In genomic region chr12:53005215-53005985, GRCh38 we compare ENCODE assay signal across 8 cellular contexts. TPM values are rescaled to one million over a fixed set of nuclear protein-coding genes. Genes with fewer than 3 reads are reported as not detected.
DNase-seq lines count a peak whose midpoint lies in the region; ATAC-seq, FAIRE-seq and TF ChIP-seq lines count a peak whose summit lies in the region.

No MANE protein-coding gene starts in this region.

- TF ChIP-seq POLR2A in GM12878 (IDR thresholded peaks at IDR 0.05; ENCODE audit: low read depth, low read length): no peak
- no peak for TF ChIP-seq POLR2A in stomach (IDR thresholded peaks at IDR 0.05)
- TF ChIP-seq POLR2A in H54 (IDR thresholded peaks at IDR 0.05; ENCODE audit: low read depth, low read length): no peak

- TSS peak; percentile 96 for BruUV-seq in GM12878 (replicated peaks; lab: Mats Ljungman, UMichigan)

- CTCF ChIA-PET in GM12878 (lab: Yijun Ruan, JAX) (interaction anchor here (0.6 to 3.6 kb wide), 7 partner anchors 19 to 121 kb away, joined by 3 to 14 read pairs (median 5); no protein-coding TSS in a partner anchor), HEK293T (lab: Yijun Ruan, JAX) (interaction anchor here (0.8 to 1.2 kb wide), 3 partner anchors 25 to 121 kb away, joined by 3 to 6 read pairs (median 5); no protein-coding TSS in a partner anchor)

- H3K9ac ChIP-seq in DND-41 (ENCODE audit: low read depth, low read length) (peak overlapping the region; percentile 92), Loucy (ENCODE audit: low read depth, low read length, poor library complexity, severe bottlenecking) (peak overlapping the region; percentile 88), GM12878 (ENCODE audit: control insufficient read depth, insufficient read depth, low read length) (peak overlapping the region; percentile 77)

- H4K20me1 ChIP-seq in DND-41 (ENCODE audit: insufficient read depth, low read length) (peaks cover 39% of the 10 kb centered on the region), Loucy (ENCODE audit: insufficient read depth, low read length, poor library complexity, severe bottlenecking) (peaks cover 41% of the 10 kb centered on the region), GM12878 (ENCODE audit: control insufficient read depth, insufficient read depth) (peaks cover 5% of the 10 kb centered on the region; the same call in 1 of the 2 replicates)

- DNase-seq in DND-41 (no peak), GM12878 (ENCODE audit: low read depth, low spot score) (no peak), stomach (no peak), HEK293T (ENCODE audit: extremely low spot score) (no peak), middle frontal gyrus (ENCODE audit: extremely low spot score, low spot score) (no peak), H54 (ENCODE audit: insufficient read length, low spot score) (no peak)

- H3K79me2 ChIP-seq in DND-41 (ENCODE audit: insufficient read depth, low read length) (peaks cover 46% of the 10 kb centered on the region), Loucy (ENCODE audit: insufficient read depth, low read length) (peaks cover 51% of the 10 kb centered on the region), GM12878 (ENCODE audit: control insufficient read depth, insufficient read depth, low read length) (peaks cover 48% of the 10 kb centered on the region)

- H3K4me1 ChIP-seq in DND-41 (ENCODE audit: insufficient read depth, low read length) (peaks cover 46% of the 10 kb centered on the region), Loucy (ENCODE audit: insufficient read depth, low read length, poor library complexity, severe bottlenecking) (peaks cover 44% of the 10 kb centered on the region), GM12878 (ENCODE audit: control insufficient read depth, insufficient read depth, low read length) (peaks cover 2% of the 10 kb centered on the region; the same call in 1 of the 2 replicates), stomach (peaks cover 32 to 47% (median 46%) of the 10 kb centered on the region in 4 donors)

- ATAC-seq in DND-41 (ENCODE audit: insufficient read depth, low read depth) (no peak; the same call in 2 of the 3 replicates), GM12878 (no peak)

- TF ChIP-seq EP300 in GM12878 (IDR thresholded peaks at IDR 0.05; ENCODE audit: borderline replicate concordance in 1 of 2, control insufficient read depth in 1 of 2, low read depth in 2 of 2, low read length in 2 of 2) (no peak), stomach (IDR thresholded peaks at IDR 0.05) (no peak)

- no peak for TF ChIP-seq RAD21 in GM12878 (IDR thresholded peaks at IDR 0.05; ENCODE audit: insufficient read depth, low read depth, low read length)

- H3K9me3 ChIP-seq in DND-41 (ENCODE audit: insufficient read depth, low read length, severe bottlenecking) (no peaks in the 10 kb centered on the region), Loucy (ENCODE audit: insufficient read depth, low read depth, low read length) (no peaks in the 10 kb centered on the region), GM12878 (replicated peaks; ENCODE audit: control insufficient read depth, insufficient read depth, low read length) (no peaks in the 10 kb centered on the region), stomach (no peaks in the 10 kb centered on the region)

- no peaks in the 10 kb centered on the region for H3K9me2 ChIP-seq in Loucy (replicated peaks; ENCODE audit: low read depth, low read length)

- H2AFZ ChIP-seq in DND-41 (ENCODE audit: low read depth, low read length): peak overlapping the region; percentile 73
- peak overlapping the region; percentile 85 for H2AFZ ChIP-seq in Loucy (ENCODE audit: low read length)
- H2AFZ ChIP-seq in GM12878 (ENCODE audit: control insufficient read depth, low read depth, low read length): peak overlapping the region; percentile 77

- H3K27me3 ChIP-seq in DND-41 (ENCODE audit: insufficient read depth, low read length, poor library complexity) (no peaks in the 10 kb centered on the region), Loucy (ENCODE audit: insufficient read depth, low read length, poor library complexity, severe bottlenecking) (no peaks in the 10 kb centered on the region), GM12878 (replicated peaks in 1 of 2; ENCODE audit: control insufficient read depth in 2 of 2, insufficient read depth in 2 of 2, low read length in 1 of 2) (no peaks in the 10 kb centered on the region), layer of hippocampus (ENCODE audit: control insufficient read depth, insufficient read depth, low read length) (no peaks in the 10 kb centered on the region), stomach (no peaks in the 10 kb centered on the region)

- intact Hi-C loops in GM12878 (cut with micrococcal nuclease; ENCODE audit: unreplicated experiment): no loop called here
- intact Hi-C loops in stomach (cut with DNase I; ENCODE audit: low total_unique reads): no loop called here

- FAIRE-seq in GM12878 (lab: Jason Lieb, UNC): no peak
- no peak for FAIRE-seq in H54 (lab: Jason Lieb, UNC)

- H3K4me2 ChIP-seq in DND-41 (ENCODE audit: insufficient read depth, low read length): peak overlapping the region; percentile 72
- peak overlapping the region; percentile 88 for H3K4me2 ChIP-seq in Loucy (ENCODE audit: low read depth, low read length, poor library complexity, severe bottlenecking)
- peak overlapping the region; percentile 87 for H3K4me2 ChIP-seq in GM12878 (ENCODE audit: control insufficient read depth, insufficient read depth)

- H3K4me3 ChIP-seq in DND-41 (ENCODE audit: low read depth in 1 of 2, low read length in 2 of 2): peak overlapping the region; percentile 49 to 88; a peak in 3 of 4 replicates
- H3K4me3 ChIP-seq in Loucy (ENCODE audit: low read length, poor library complexity, severe bottlenecking): peak overlapping the region; percentile 97
- peak overlapping the region; percentile 91 for H3K4me3 ChIP-seq in GM12878
- peak overlapping the region; percentile 83 to 92 (median 85) for H3K4me3 ChIP-seq in stomach

- RAD21 ChIA-PET in GM12878 (lab: Charles Lee; ENCODE audit: unreplicated experiment): interaction anchor here (0.8 to 1.4 kb wide), 5 partner anchors 9 to 1555 kb away, joined by 3 to 5 read pairs (median 3); partner anchors contain the start of gene SPRYD3

- TF ChIP-seq CTCF in DND-41 (IDR thresholded peaks at IDR 0.05; ENCODE audit: borderline replicate concordance, extremely low read depth, low read length, poor library complexity, severe bottlenecking) (no peak), Loucy (conservative IDR thresholded peaks at IDR 0.05; ENCODE audit: low read length) (no peak), GM12878 (IDR thresholded peaks at IDR 0.05 in 2 of 3, conservative IDR thresholded peaks at IDR 0.05 in 1 of 3; ENCODE audit: control insufficient read depth in 2 of 3, extremely low read depth in 1 of 3, insufficient read depth in 1 of 3, low read depth in 3 of 3, low read length in 3 of 3) (no peak), stomach (IDR thresholded peaks at IDR 0.05) (no peak)

- in situ Hi-C loops in GM12878 (cut with MboI): no loop called here

- POLR2A ChIA-PET in GM12878 (lab: Charles Lee) (interaction anchor here (0.5 to 2.0 kb wide), 8 partner anchors 11 to 961 kb away, joined by 3 to 12 read pairs (median 3); partner anchors contain the start of gene SPRYD3), HEK293T (lab: Yijun Ruan, JAX) (interaction anchor here (0.6 to 3.0 kb wide), 32 partner anchors 8 to 823 kb away, joined by 3 to 21 read pairs (median 5); partner anchors contain the start of genes AAAS, CSAD, KRT8 and SPRYD3)

- SMC1A ChIA-PET in GM12878 (lab: Charles Lee; ENCODE audit: uncharacterized antibody, unreplicated experiment): interaction anchor here (0.7 to 1.8 kb wide), 5 partner anchors 8 to 88 kb away, joined by 3 to 6 read pairs (median 3); no protein-coding TSS in a partner anchor

- 11% methylated on average over 28 of the region's 28 CpGs for WGBS in GM12878 (ENCODE audit: insufficient coverage, insufficient replicate concordance, low lambda C conversion rate, missing lambda C conversion rate)
- 12 to 16% (median 13%) methylated on average over 28 of the region's 28 CpGs for WGBS in stomach, 5 donors

- H3K36me3 ChIP-seq in DND-41 (ENCODE audit: insufficient read depth, low read length) (peaks cover 30% of the 10 kb centered on the region), Loucy (ENCODE audit: insufficient read depth, low read length) (peaks cover 8% of the 10 kb centered on the region; the same call in 1 of the 2 replicates), GM12878 (ENCODE audit: control insufficient read depth in 2 of 2, insufficient read depth in 2 of 2, low read length in 1 of 2) (peaks cover 0 to 4% of the 10 kb centered on the region in 2 experiments; a peak in 2 of 4 replicates), stomach (peaks cover 0 to 15% (median 4%) of the 10 kb centered on the region in 4 donors)

- peaks cover 2% of the 10 kb centered on the region; the same call in 1 of the 2 replicates for H3F3A ChIP-seq in Loucy (ENCODE audit: low read depth)

- H3K27ac ChIP-seq in DND-41 (ENCODE audit: low read length): peak overlapping the region; percentile 74
- peak overlapping the region; percentile 75 for H3K27ac ChIP-seq in GM12878 (ENCODE audit: control insufficient read depth, insufficient read depth)
- H3K27ac ChIP-seq in layer of hippocampus (ENCODE audit: low read depth, low read length): peak overlapping the region; percentile 88
- H3K27ac ChIP-seq in stomach: peak overlapping the region; percentile 29 to 95 (median 94)

RNA-seq across cellular contexts. Expression of gene EIF4B, which starts 0.9 kb away (rescaled TPM):
- 239 and 240 TPM in 2 replicates for total RNA-seq in GM12878 (2013; cell fraction: nucleolus; rRNA removed)
- 519 and 635 TPM in 2 replicates for total RNA-seq in GM12878 (2014; rRNA removed)
- total RNA-seq in GM12878 (2014; rRNA removed; fragmentation: Illumina TruSeq; extraction: Trizol): 742 and 752 TPM in 2 replicates
- 628 and 637 TPM in 2 replicates for total RNA-seq in GM12878 (2021)
- polyA plus RNA-seq in GM12878 (2011; ENCODE audit: low read depth): 340 TPM
- 494 and 678 TPM in 2 replicates for polyA plus RNA-seq in GM12878 (2011; rRNA removed)
- polyA plus RNA-seq in GM12878 (2011; cell fraction: cytosol; rRNA removed): 381 and 532 TPM in 2 replicates
- 218 and 250 TPM in 2 replicates for polyA plus RNA-seq in GM12878 (2011; cell fraction: nucleus; rRNA removed)
- polyA plus RNA-seq in GM12878 (2012): 417 and 421 TPM in 2 replicates
- polyA plus RNA-seq in GM12878 (2014; fragmentation: Illumina TruSeq; extraction: Trizol): 625 and 749 TPM in 2 replicates
- polyA plus RNA-seq in GM12878 (2014; fragmentation: Nextera tagmentation; extraction: Ambion mirVana): 100 to 1,000 TPM; 133 to 144 TPM
- 326 and 368 TPM in 2 replicates for polyA plus RNA-seq in GM12878 (2014; rRNA removed)
- polyA plus RNA-seq in GM12878 (2016; fragmentation: Nextera tagmentation; extraction: Ambion mirVana): 100 to 1,000 TPM; 123 TPM
- polyA minus RNA-seq in GM12878 (2011; rRNA and poly(A)+ RNA removed): 773 and 817 TPM in 2 replicates
- polyA minus RNA-seq in GM12878 (2011; cell fraction: cytosol; rRNA and poly(A)+ RNA removed): 266 and 313 TPM in 2 replicates
- polyA minus RNA-seq in GM12878 (2011; cell fraction: nucleus; rRNA and poly(A)+ RNA removed): 94.2 and 136 TPM in 2 replicates
- 100 to 1,000 TPM; 319 to 833 (median 400) TPM for total RNA-seq in stomach
- 100 to 1,000 TPM; 101 to 262 (median 179) TPM for polyA plus RNA-seq in stomach

RNA-seq across cellular contexts. Expression of gene TNS2, which starts 44.5 kb away (rescaled TPM):
- 1.7 and 2.7 TPM in 2 replicates for total RNA-seq in GM12878 (2013; cell fraction: nucleolus; rRNA removed)
- total RNA-seq in GM12878 (2014; rRNA removed): 0.17 and 0.22 TPM in 2 replicates
- not detected in 2 replicates for total RNA-seq in GM12878 (2014; rRNA removed; fragmentation: Illumina TruSeq; extraction: Trizol)
- 0.66 and 0.72 TPM in 2 replicates for total RNA-seq in GM12878 (2021)
- polyA plus RNA-seq in GM12878 (2011; ENCODE audit: low read depth): 0.14 TPM
- 0.07 TPM in 1 of 2 replicates, not detected in the other for polyA plus RNA-seq in GM12878 (2011; rRNA removed)
- polyA plus RNA-seq in GM12878 (2011; cell fraction: cytosol; rRNA removed): 0.07 and 0.10 TPM in 2 replicates
- 0.97 and 1.3 TPM in 2 replicates for polyA plus RNA-seq in GM12878 (2011; cell fraction: nucleus; rRNA removed)
- polyA plus RNA-seq in GM12878 (2012): 0.39 and 0.64 TPM in 2 replicates
- 0.03 and 0.11 TPM in 2 replicates for polyA plus RNA-seq in GM12878 (2014; fragmentation: Illumina TruSeq; extraction: Trizol)
- polyA plus RNA-seq in GM12878 (2014; fragmentation: Nextera tagmentation; extraction: Ambion mirVana): not detected
- 0.15 and 0.52 TPM in 2 replicates for polyA plus RNA-seq in GM12878 (2014; rRNA removed)
- under 1 TPM in 1 of 2 experiments, not detected in 1; 0.20 TPM for polyA plus RNA-seq in GM12878 (2016; fragmentation: Nextera tagmentation; extraction: Ambion mirVana)
- polyA minus RNA-seq in GM12878 (2011; rRNA and poly(A)+ RNA removed): 0.57 TPM in 1 of 2 replicates, not detected in the other
- polyA minus RNA-seq in GM12878 (2011; cell fraction: cytosol; rRNA and poly(A)+ RNA removed): 0.62 and 2.8 TPM in 2 replicates
- 0.48 and 1.2 TPM in 2 replicates for polyA minus RNA-seq in GM12878 (2011; cell fraction: nucleus; rRNA and poly(A)+ RNA removed)
- total RNA-seq in stomach: 100 to 1,000 TPM in 2 of 5 donors, 10 to 100 TPM in 3; 38.5 to 164 (median 44.2) TPM
- 100 to 1,000 TPM in 1 of 3 donors, 10 to 100 TPM in 2; 71.0 to 104 (median 76.5) TPM for polyA plus RNA-seq in stomach

RNA-seq across cellular contexts. Expression of gene KRT18, which starts 56.5 kb away (rescaled TPM):
- total RNA-seq in GM12878 (2013; cell fraction: nucleolus; rRNA removed): not detected in 2 replicates
- 0.22 and 0.45 TPM in 2 replicates for total RNA-seq in GM12878 (2014; rRNA removed)
- 0.09 and 0.22 TPM in 2 replicates for total RNA-seq in GM12878 (2014; rRNA removed; fragmentation: Illumina TruSeq; extraction: Trizol)
- total RNA-seq in GM12878 (2021): 4.0 and 4.6 TPM in 2 replicates
- 0.63 TPM for polyA plus RNA-seq in GM12878 (2011; ENCODE audit: low read depth)
- polyA plus RNA-seq in GM12878 (2011; rRNA removed): 0.15 and 0.23 TPM in 2 replicates
- polyA plus RNA-seq in GM12878 (2011; cell fraction: cytosol; rRNA removed): 0.39 and 0.45 TPM in 2 replicates
- polyA plus RNA-seq in GM12878 (2011; cell fraction: nucleus; rRNA removed): 0.25 and 0.47 TPM in 2 replicates
- 1.6 and 1.7 TPM in 2 replicates for polyA plus RNA-seq in GM12878 (2012)
- 0.25 TPM in 1 of 2 replicates, not detected in the other for polyA plus RNA-seq in GM12878 (2014; fragmentation: Illumina TruSeq; extraction: Trizol)
- under 1 TPM in 1 of 2 experiments, not detected in 1; 0.09 TPM for polyA plus RNA-seq in GM12878 (2014; fragmentation: Nextera tagmentation; extraction: Ambion mirVana)
- polyA plus RNA-seq in GM12878 (2014; rRNA removed): 0.14 and 0.18 TPM in 2 replicates
- under 1 TPM; 0.46 to 0.59 TPM for polyA plus RNA-seq in GM12878 (2016; fragmentation: Nextera tagmentation; extraction: Ambion mirVana)
- 0.37 and 0.88 TPM in 2 replicates for polyA minus RNA-seq in GM12878 (2011; rRNA and poly(A)+ RNA removed)
- 3.3 and 4.9 TPM in 2 replicates for polyA minus RNA-seq in GM12878 (2011; cell fraction: cytosol; rRNA and poly(A)+ RNA removed)
- polyA minus RNA-seq in GM12878 (2011; cell fraction: nucleus; rRNA and poly(A)+ RNA removed): 0.48 and 0.96 TPM in 2 replicates
- total RNA-seq in stomach: 100 to 1,000 TPM in 4 of 5 donors, 10 to 100 TPM in 1; 68.3 to 648 (median 309) TPM
- polyA plus RNA-seq in stomach: 100 to 1,000 TPM; 369 to 525 (median 391) TPM

Comparison
In these comparisons a context has a peak if more than half of its experiments do, and no peak if none do; other contexts are left out.
1. RNA of gene TNS2, which starts 44.5 kb away (total RNA-seq): 38.5 to 164 TPM in stomach; 0.17 to 2.7 TPM in GM12878; every median in the first group is over 10 times any median in the second.
2. RNA of gene KRT18, which starts 56.5 kb away (total RNA-seq): 68.3 to 648 TPM in stomach; 0.09 to 4.6 TPM in GM12878; every median in the first group is over 10 times any median in the second.
3. Peak in every context shown above with its lines, with median percentiles within 50 percentile points of each other: H2AFZ ChIP-seq, H3K27ac ChIP-seq, H3K4me2 ChIP-seq, H3K4me3 ChIP-seq and H3K9ac ChIP-seq.